Comparison of ENCODE assay signal across 15 cellular contexts in the genomic region with DNA sequence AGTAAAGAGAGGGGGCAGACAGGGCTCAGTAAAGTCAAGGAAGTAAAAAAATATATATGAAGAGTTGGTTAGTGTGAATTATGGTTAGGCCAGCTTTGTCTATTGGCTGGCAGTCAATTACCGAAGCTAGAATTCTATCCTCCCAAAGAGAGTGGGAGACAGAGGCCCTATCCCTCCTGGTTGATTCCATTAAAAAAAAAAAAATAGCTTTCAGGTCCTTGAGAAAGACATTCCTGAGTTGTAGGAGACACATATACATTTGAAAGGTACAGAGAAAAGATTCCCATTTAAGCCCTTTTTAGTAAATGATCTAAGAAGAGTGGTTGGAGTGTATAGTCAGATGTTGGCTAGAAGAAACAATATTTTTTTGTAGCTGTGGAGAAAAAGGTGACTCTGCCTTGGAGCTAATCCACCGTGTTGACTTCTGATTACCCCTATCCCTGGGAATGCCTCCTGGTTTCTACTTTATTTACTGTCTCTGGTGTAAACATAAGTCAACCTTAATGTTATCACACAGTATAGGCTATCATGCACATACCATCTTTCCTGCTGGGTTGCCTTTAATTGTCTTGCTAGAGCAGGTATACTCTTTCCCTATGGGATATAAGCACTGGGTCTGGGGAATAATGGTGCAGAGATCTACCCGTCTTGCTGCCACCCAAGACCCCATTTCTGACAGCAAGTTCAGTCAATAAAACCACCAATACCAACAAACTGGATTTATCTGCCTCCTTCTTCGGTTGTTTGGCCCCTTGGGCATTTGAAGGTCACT.
DNase-seq lines count a peak whose midpoint lies in the region; ATAC-seq and TF ChIP-seq lines count a peak whose summit lies in the region.
"Had no signal": no experiment of that assay in that cellular context is flagged by ENCODE, and none has a peak within 500 bp of the region (broad histone marks: within the 10 kb centered on the region; RNA-seq: fewer than 3 reads in every experiment).

No MANE protein-coding gene starts in this region.

- peak; percentile 1 for DNase-seq in T1000 (lab: John Stamatoyannopoulos, UW)
- no peak for DNase-seq in lower leg skin (ENCODE audit: low spot score in 2 of 2)
- no peak for DNase-seq in activated effector memory CD4-positive, alpha-beta T cell treated with Interleukin-2 at 50 U/mL for 16 hours
- DNase-seq: BE2C; CD4-positive, alpha-beta memory T cell; DMS79; GDM1; GM23248 had no signal

- H3K9me3 ChIP-seq in HUES6 (ENCODE audit: control insufficient read depth, insufficient read depth, low read depth, low read length) (no peaks in the 10 kb centered on the region), iPS-20b (ENCODE audit: insufficient read depth, low read depth, low read length) (no peaks in the 10 kb centered on the region)
- H3K9me3 ChIP-seq: BE2C, HAP-1 had no signal

- ATAC-seq in GM18502 (IDR thresholded peaks at IDR 0.05; ENCODE audit: poor library complexity, unreplicated experiment) (no peak), GM21737 (IDR thresholded peaks at IDR 0.05; ENCODE audit: unreplicated experiment) (no peak)
- ATAC-seq: A549 had no signal

- H3K27me3 ChIP-seq in HUES6 (ENCODE audit: control insufficient read depth, insufficient read depth, low read length), result no peaks in the 10 kb centered on the region
- no peaks in the 10 kb centered on the region for H3K27me3 ChIP-seq in iPS-20b (ENCODE audit: insufficient read depth, low read length)
- H3K27me3 ChIP-seq: BE2C had no signal

- TF ChIP-seq POLR2A in lower leg skin (IDR thresholded peaks at IDR 0.05), result no peak

- H3K4me1 ChIP-seq in HUES6 (ENCODE audit: control insufficient read depth, insufficient read depth, low read length) (peaks cover 10% of the 10 kb centered on the region; the same call in 1 of the 2 replicates), iPS-20b (ENCODE audit: insufficient read depth, low read length) (peaks cover 8% of the 10 kb centered on the region)
- H3K4me1 ChIP-seq: A549, BE2C, HAP-1 had no signal

- intact Hi-C loops in lower leg skin (cut with DNase I; ENCODE audit: low total_unique reads), result no loop called here

- no peak overlapping the region for H3K4me3 ChIP-seq in HUES6 (ENCODE audit: low read depth, low read length)
- H3K4me3 ChIP-seq in iPS-20b (ENCODE audit: low read length), result no peak overlapping the region
- no peak overlapping the region for H3K4me3 ChIP-seq in lower leg skin (ENCODE audit: low read depth, poor library complexity, severe bottlenecking)
- H3K4me3 ChIP-seq: A549, GM23248, HAP-1 had no signal

- no peak overlapping the region for H3K9ac ChIP-seq in HUES6 (ENCODE audit: low read length)
- H3K9ac ChIP-seq in iPS-20b (ENCODE audit: low read depth, low read length), result no peak overlapping the region
- H3K9ac ChIP-seq: GM23248 had no signal

- 0 out of 2 replicates have a peak overlapping the region, but pooled peaks have one; percentile 25 for H3K27ac ChIP-seq in HUES6 (ENCODE audit: low read depth, low read length)
- peak overlapping the region; percentile 55 for H3K27ac ChIP-seq in iPS-20b (ENCODE audit: low read length)
- H3K27ac ChIP-seq: A549, C4-2B, GM23248 had no signal

- no peak for TF ChIP-seq CTCF in lower leg skin (IDR thresholded peaks at IDR 0.05)

- H3K36me3 ChIP-seq in HUES6 (ENCODE audit: control insufficient read depth, insufficient read depth, low read length) (no peaks in the 10 kb centered on the region), iPS-20b (ENCODE audit: insufficient read depth, low read depth, low read length) (no peaks in the 10 kb centered on the region)
- H3K36me3 ChIP-seq: BE2C, HAP-1 had no signal

- 63 to 64% methylated on average over 4 of the region's 4 CpGs for WGBS in lower leg skin, 2 donors
